20 cellular contexts compared by ENCODE assay signal in the genomic region with DNA sequence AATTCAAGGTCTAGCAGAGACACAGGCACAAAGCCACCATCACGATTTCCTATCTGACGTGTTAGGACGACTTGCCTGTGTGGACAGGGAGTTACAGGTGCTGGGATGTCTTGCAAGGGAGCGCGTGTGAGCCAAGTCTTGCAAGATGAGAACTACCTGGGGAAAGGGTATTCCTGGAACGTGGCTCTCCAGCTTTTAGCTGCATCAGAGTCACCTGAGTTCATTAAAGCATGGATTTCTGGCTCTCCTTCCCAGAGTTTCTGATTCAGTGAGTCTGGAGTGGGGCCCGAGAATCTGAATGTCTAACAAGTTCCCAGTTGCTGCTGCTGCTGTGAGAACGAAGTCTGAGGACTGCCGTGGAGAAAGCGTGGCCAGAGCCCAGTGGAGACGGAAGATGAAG. TPM values are rescaled to one million over a fixed set of nuclear protein-coding genes. Genes with fewer than 3 reads are reported as not detected.
A peak's percentile ranks its signal among the peaks of the same experiment; 100 is the strongest.
DNase-seq lines count a peak whose midpoint lies in the region; ATAC-seq and TF ChIP-seq lines count a peak whose summit lies in the region.
"Had no signal": no experiment of that assay in that cellular context is flagged by ENCODE, and none has a peak within 500 bp of the region (broad histone marks: within the 10 kb centered on the region; RNA-seq: fewer than 3 reads in every experiment).

No MANE protein-coding gene starts in this region.

- peaks cover 56% of the 10 kb centered on the region for H3K4me1 Mint-ChIP-seq in Caco-2 (ENCODE audit: low read depth, unreplicated experiment)
- peaks cover 19% of the 10 kb centered on the region for H3K4me1 Mint-ChIP-seq in activated T-helper 17 cell treated with anti-CD3 and anti-CD28 coated beads, Interleukin-2, amount 50 U/mL, for 72 hours

- H3K9me3 Mint-ChIP-seq in Caco-2 (ENCODE audit: unreplicated experiment): no peaks in the 10 kb centered on the region
- H3K9me3 Mint-ChIP-seq in activated T-helper 17 cell treated with anti-CD3 and anti-CD28 coated beads, Interleukin-2, amount 50 U/mL, for 72 hours: no peaks in the 10 kb centered on the region
- H3K9me3 Mint-ChIP-seq: CD4-positive, CD25-positive, alpha-beta regulatory T cell; GM23338 had no signal

- H3K36me3 ChIP-seq in Caco-2 (ENCODE audit: control insufficient read depth, insufficient read depth, low read length): peaks cover 1% of the 10 kb centered on the region; the same call in 1 of the 2 replicates
- no peaks in the 10 kb centered on the region for H3K36me3 ChIP-seq in stomach
- H3K36me3 ChIP-seq: BE2C had no signal

- POLR2A ChIA-PET in Caco-2 (lab: Charles Lee): no interaction called here

- TF ChIP-seq CTCF in Caco-2 (IDR thresholded peaks at IDR 0.05; ENCODE audit: insufficient read depth in 1 of 2, low read depth in 1 of 2, low read length in 1 of 2, severe bottlenecking in 1 of 2, unreplicated experiment in 1 of 2): no peak
- TF ChIP-seq CTCF in epithelial cell of proximal tubule (conservative IDR thresholded peaks at IDR 0.05; ENCODE audit: low read depth, low read length): no peak
- no peak for TF ChIP-seq CTCF in stomach (IDR thresholded peaks at IDR 0.05)

- H3K4me1 ChIP-seq in Caco-2: peaks cover 75% of the 10 kb centered on the region
- peaks cover 23 to 56% (median 48%) of the 10 kb centered on the region in 4 donors for H3K4me1 ChIP-seq in stomach
- H3K4me1 ChIP-seq: BE2C had no signal

- no TSS peak for BruUV-seq in Caco-2 (replicated peaks; lab: Mats Ljungman, UMichigan)

- no peaks in the 10 kb centered on the region for H3K27me3 Mint-ChIP-seq in Caco-2 (ENCODE audit: insufficient read depth, unreplicated experiment)
- H3K27me3 Mint-ChIP-seq in activated T-helper 17 cell treated with anti-CD3 and anti-CD28 coated beads, Interleukin-2, amount 50 U/mL, for 72 hours: peaks cover 9% of the 10 kb centered on the region

- intact Hi-C loops in Caco-2 (cut with micrococcal nuclease; ENCODE audit: unreplicated experiment) (no loop called here), stomach (cut with DNase I; ENCODE audit: low total_unique reads) (no loop called here)

- DNase-seq in Caco-2: no peak
- peak; percentile 69 for DNase-seq in DMS79 treated with DMSO at 0.1 percent for 48 hours (lab: John Stamatoyannopoulos, UW)
- peak; percentile 37 for DNase-seq in epithelial cell of proximal tubule (ENCODE audit: low read depth)
- no peak for DNase-seq in stomach
- DNase-seq in stimulated activated CD8-positive, alpha-beta memory T cell treated with anti-CD3 and anti-CD28 coated beads, Interleukin-4, amount 100 ng/mL, for 48 hours: no peak
- DNase-seq in central memory CD4-positive, alpha-beta T cell: no peak
- DNase-seq: ACHN; BE2C; C1 segment of cervical spinal cord; CD4-positive, CD25-positive, alpha-beta regulatory T cell; DMS153; DND-41; EL; HCEC 1CT; IMR-90; KBM-7 had no signal

- no peak for TF ChIP-seq POLR2A in stomach (IDR thresholded peaks at IDR 0.05)

- peak overlapping the region; percentile 97 for H3K27ac Mint-ChIP-seq in Caco-2 (ENCODE audit: unreplicated experiment)
- H3K27ac Mint-ChIP-seq in activated T-helper 17 cell treated with anti-CD3 and anti-CD28 coated beads, Interleukin-2, amount 50 U/mL, for 72 hours: no peak overlapping the region
- H3K27ac Mint-ChIP-seq: CD4-positive, CD25-positive, alpha-beta regulatory T cell; GM23338 had no signal

- H3K27me3 ChIP-seq in Caco-2 (replicated peaks; ENCODE audit: control insufficient read depth, insufficient read depth, low read length) (no peaks in the 10 kb centered on the region), stomach (peaks cover 0 to 21% (median 7%) of the 10 kb centered on the region in 3 donors)

- CTCF ChIA-PET in Caco-2 (lab: Charles Lee): interaction anchor here (0.9 kb wide), 1 partner anchor 24 kb away, joined by 3 read pairs; no protein-coding TSS in a partner anchor

- H3K27ac ChIP-seq in stomach: peak overlapping the region in 4 of 5 donors; percentile 22 to 68 (median 44)
- H3K27ac ChIP-seq: HL-60 had no signal

- H3K4me3 Mint-ChIP-seq in Caco-2 (ENCODE audit: unreplicated experiment): peak overlapping the region; percentile 46
- H3K4me3 Mint-ChIP-seq in activated T-helper 17 cell treated with anti-CD3 and anti-CD28 coated beads, Interleukin-2, amount 50 U/mL, for 72 hours: no peak overlapping the region
- H3K4me3 Mint-ChIP-seq: GM23338 had no signal

- H3K9me3 ChIP-seq in Caco-2: no peaks in the 10 kb centered on the region
- no peaks in the 10 kb centered on the region for H3K9me3 ChIP-seq in stomach
- H3K9me3 ChIP-seq: BE2C had no signal

- 51 to 82% (median 64%) methylated on average over 11 of the region's 11 CpGs for WGBS in stomach, 5 donors

- peaks cover 37% of the 10 kb centered on the region for H3K36me3 Mint-ChIP-seq in Caco-2 (ENCODE audit: insufficient read depth, unreplicated experiment)
- no peaks in the 10 kb centered on the region for H3K36me3 Mint-ChIP-seq in activated T-helper 17 cell treated with anti-CD3 and anti-CD28 coated beads, Interleukin-2, amount 50 U/mL, for 72 hours (ENCODE audit: low read depth)
- H3K36me3 Mint-ChIP-seq: CD4-positive, CD25-positive, alpha-beta regulatory T cell had no signal

- ATAC-seq in activated T-helper 17 cell treated with anti-CD3 and anti-CD28 coated beads, Interleukin-2, amount 50 U/mL, for 72 hours (replicated peaks): no peak
- ATAC-seq: GM12878, GM23338 had no signal

- H3K4me3 ChIP-seq in Caco-2 (ENCODE audit: low read depth, low read length) (no peak overlapping the region), epithelial cell of proximal tubule (ENCODE audit: low read depth, low read length) (no peak overlapping the region), stomach (no peak overlapping the region)
- H3K4me3 ChIP-seq: GM12878, GM23338 had no signal

- TF ChIP-seq EP300 in stomach (IDR thresholded peaks at IDR 0.05): no peak

RNA-seq across cellular contexts. Expression of a gene that starts 30.0 kb away (rescaled TPM):
- 24.1 and 26.0 TPM in 2 replicates for total RNA-seq in Caco-2 (2022)
- total RNA-seq in epithelial cell of proximal tubule: 0.35 and 0.36 TPM in 2 replicates
- 1 to 10 TPM in 3 of 5 donors, not detected in 2; 1.2 to 4.7 (median 1.5) TPM for total RNA-seq in stomach
- 1 to 10 TPM; 2.2 to 4.1 (median 2.6) TPM for polyA plus RNA-seq in stomach
- total RNA-seq in activated T-helper 17 cell treated with anti-CD3 and anti-CD28 coated beads, Interleukin-2, amount 50 U/mL, for 72 hours: 1 to 10 TPM; 1.3 to 2.0 TPM

Comparison
In these comparisons a context has a peak if more than half of its experiments do, and no peak if none do; other contexts are left out.
1. DNase-seq: peak in DMS79 treated with DMSO at 0.1 percent for 48 hours (single experiment) and epithelial cell of proximal tubule (single experiment); none in Caco-2 (0 of 2), stomach (single experiment), stimulated activated CD8-positive, alpha-beta memory T cell treated with anti-CD3 and anti-CD28 coated beads, Interleukin-4, amount 100 ng/mL, for 48 hours (single experiment) and central memory CD4-positive, alpha-beta T cell (single experiment).